In the genomic region with DNA sequence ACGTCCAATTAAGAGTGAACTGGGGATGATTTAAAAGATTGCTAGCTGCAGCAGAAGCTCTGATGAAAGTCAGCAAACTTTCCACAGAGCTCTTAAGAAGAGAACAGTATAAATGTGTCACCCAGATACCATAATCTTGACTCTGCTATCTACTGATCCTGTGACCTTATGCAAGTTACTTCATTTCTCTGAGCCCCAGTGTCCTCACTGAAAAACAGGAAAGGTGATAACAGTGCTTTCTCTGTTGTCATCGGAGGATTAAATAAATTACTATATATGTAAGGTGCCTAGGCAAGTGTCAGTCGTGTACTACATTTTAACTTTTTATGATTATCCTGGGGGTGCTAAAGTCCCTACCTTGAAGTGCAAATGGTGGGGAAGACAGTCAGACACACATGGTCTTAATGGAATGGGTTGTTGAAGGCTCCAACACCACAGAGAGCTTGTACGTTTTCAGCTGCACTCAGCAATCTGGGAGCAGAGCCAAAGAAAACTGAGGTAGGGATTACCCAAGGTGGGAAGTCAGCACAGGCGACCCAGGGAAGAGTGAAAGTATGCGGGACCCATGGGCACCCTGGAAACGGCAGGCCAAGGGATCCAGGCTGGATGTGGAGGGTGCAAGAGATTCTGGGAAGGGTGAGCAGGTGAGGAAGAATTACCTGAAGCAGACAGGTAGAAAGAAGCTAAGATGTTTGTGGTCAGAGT, we compare ENCODE assay signal across 1 cellular context.
TF ChIP-seq lines count a peak whose summit lies in the region.

No MANE protein-coding gene starts in this region.

TF ChIP-seq in GM23338, 12 proteins besides CTCF, POLR2A, EP300 and RAD21 (continued from another document):
- no peak for TF ChIP-seq ETS1 (IDR thresholded peaks at IDR 0.05)
- TF ChIP-seq JUNB (IDR thresholded peaks at IDR 0.05; ENCODE audit: unreplicated experiment), result no peak
- no peak for TF ChIP-seq EZH2 (IDR thresholded peaks at IDR 0.05; ENCODE audit: low read depth, unreplicated experiment)
- TF ChIP-seq ZNF331 (CRISPR knock-in tag; IDR thresholded peaks at IDR 0.05; ENCODE audit: low read depth), result no peak
